In the genomic region with DNA sequence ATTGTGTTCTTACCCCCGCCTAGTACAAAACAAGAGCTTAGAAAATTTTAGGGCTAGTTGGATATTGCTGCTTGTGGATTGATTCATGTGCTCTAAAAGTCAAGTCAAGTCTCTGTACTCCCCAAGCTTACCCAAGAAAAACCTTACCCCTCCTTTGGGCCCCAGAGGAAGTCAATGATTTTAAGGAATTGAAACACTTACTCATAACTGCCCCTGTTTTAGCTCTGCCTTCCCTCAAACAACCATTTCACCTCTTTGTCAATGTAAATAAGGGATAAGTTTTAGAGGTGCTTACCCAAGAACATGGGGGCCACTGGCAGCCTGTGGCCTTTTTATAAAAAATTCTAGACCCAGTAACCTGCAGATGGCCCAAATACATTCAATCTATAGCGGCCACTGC, we compare ENCODE assay signal across 12 cellular contexts.
DNase-seq lines count a peak whose midpoint lies in the region; ATAC-seq lines count a peak whose summit lies in the region.
"Had no signal": no experiment of that assay in that cellular context is flagged by ENCODE, and none has a peak within 500 bp of the region (broad histone marks: within the 10 kb centered on the region; RNA-seq: fewer than 3 reads in every experiment).

No MANE protein-coding gene starts in this region.

- H3K4me1 Mint-ChIP-seq in stimulated activated memory B cell treated with anti-CD40 and anti-IgM and Interleukin-4, amounts not matched to agents 10 μg/mL and 1 μg/mL and 100 μg/mL, for 72 hours = peaks cover 16% of the 10 kb centered on the region

- no peak overlapping the region for H3K4me3 Mint-ChIP-seq in stimulated activated memory B cell treated with anti-CD40 and anti-IgM and Interleukin-4, amounts not matched to agents 10 μg/mL and 1 μg/mL and 100 μg/mL, for 72 hours

- peak; percentile 97 for ATAC-seq in GM19043 (IDR thresholded peaks at IDR 0.05; ENCODE audit: low read depth, unreplicated experiment)
- ATAC-seq in HG02623 (IDR thresholded peaks at IDR 0.05; ENCODE audit: unreplicated experiment) = peak; percentile 94
- ATAC-seq in HG03442 (IDR thresholded peaks at IDR 0.05; ENCODE audit: unreplicated experiment) = peak; percentile 96
- ATAC-seq in stimulated activated memory B cell treated with anti-CD40 and anti-IgM and Interleukin-4, amounts not matched to agents 10 μg/mL and 1 μg/mL and 100 μg/mL, for 72 hours = peak; percentile 94
- ATAC-seq: HepG2, pancreas had no signal

- H3K27me3 Mint-ChIP-seq in stimulated activated memory B cell treated with anti-CD40 and anti-IgM and Interleukin-4, amounts not matched to agents 10 μg/mL and 1 μg/mL and 100 μg/mL, for 72 hours = no peaks in the 10 kb centered on the region

- H3K27ac Mint-ChIP-seq in stimulated activated memory B cell treated with anti-CD40 and anti-IgM and Interleukin-4, amounts not matched to agents 10 μg/mL and 1 μg/mL and 100 μg/mL, for 72 hours = peak overlapping the region; percentile 42

- peaks cover 23% of the 10 kb centered on the region for H3K9me3 Mint-ChIP-seq in stimulated activated memory B cell treated with anti-CD40 and anti-IgM and Interleukin-4, amounts not matched to agents 10 μg/mL and 1 μg/mL and 100 μg/mL, for 72 hours

- H3K36me3 Mint-ChIP-seq in stimulated activated memory B cell treated with anti-CD40 and anti-IgM and Interleukin-4, amounts not matched to agents 10 μg/mL and 1 μg/mL and 100 μg/mL, for 72 hours = peaks cover 10% of the 10 kb centered on the region

- DNase-seq in DMS153 treated with DMSO at 0.1 percent for 48 hours (lab: John Stamatoyannopoulos, UW; ENCODE audit: unreplicated experiment) (no peak), DMS53 treated with DMSO at 0.1 percent for 48 hours (lab: John Stamatoyannopoulos, UW; ENCODE audit: unreplicated experiment) (no peak)
- no peak for DNase-seq in stimulated activated CD4-positive, alpha-beta T cell treated with anti-CD3 and anti-CD28 coated beads, Interleukin-4, amount 100 ng/mL, for 4 hours
- DNase-seq: activated naive CD4-positive, alpha-beta T cell treated with Interleukin-2 at 50 U/mL for 16 hours; NCI-H2107; pancreas; tibial artery had no signal
